Comparison of ENCODE assay signal across 8 cellular contexts in the genomic region with DNA sequence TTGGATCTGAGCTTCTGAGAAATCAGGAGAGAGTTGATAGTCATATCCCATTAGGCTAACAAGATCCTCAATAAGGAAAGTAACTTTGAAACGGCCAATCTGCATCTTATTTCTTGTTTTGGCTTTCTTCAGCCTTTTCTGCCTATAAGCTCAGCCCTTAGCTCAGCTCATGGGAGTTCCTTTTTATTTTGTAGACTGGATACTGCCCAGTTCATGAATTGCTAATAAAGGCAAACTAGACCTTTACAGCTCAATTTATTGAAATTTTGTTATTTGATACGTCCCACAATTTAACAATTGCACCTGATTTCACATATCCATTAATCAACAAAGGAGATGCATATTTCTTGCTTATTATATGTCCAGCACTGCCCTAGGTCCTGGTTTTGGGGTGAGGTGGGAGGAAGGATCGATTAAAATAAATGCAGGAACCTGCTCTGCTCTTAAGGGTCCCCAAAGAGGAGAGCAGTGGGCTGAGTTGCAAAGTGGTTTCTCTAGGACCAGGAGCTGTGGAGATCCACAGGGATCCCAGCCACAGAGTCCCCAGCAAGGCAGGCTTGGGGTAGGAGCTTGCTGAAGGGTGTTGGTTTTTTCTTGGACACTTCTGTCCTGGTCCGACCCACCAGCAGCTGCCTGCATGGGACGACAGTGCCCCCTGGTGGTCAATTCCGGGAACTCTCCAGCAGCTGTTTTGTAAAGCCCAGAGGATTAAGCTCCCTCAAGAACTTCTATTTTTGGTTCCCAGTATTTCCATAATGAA. TPM values are rescaled to one million over a fixed set of nuclear protein-coding genes. Genes with fewer than 3 reads are reported as not detected.
DNase-seq lines count a peak whose midpoint lies in the region; ATAC-seq and TF ChIP-seq lines count a peak whose summit lies in the region.

No MANE protein-coding gene starts in this region.

- H3K36me3 ChIP-seq in gastroesophageal sphincter (no peaks in the 10 kb centered on the region), osteoblast (ENCODE audit: insufficient read depth, low read length) (no peaks in the 10 kb centered on the region)

- H3K27ac ChIP-seq in gastroesophageal sphincter (peak overlapping the region; percentile 59 to 76 (median 71)), osteoblast (ENCODE audit: low read depth, low read length) (peak overlapping the region; percentile 47), temporal lobe (ENCODE audit: low read depth, low read length) (peak overlapping the region; percentile 92)

- H3K9me3 ChIP-seq in gastroesophageal sphincter (peaks cover 0 to 9% (median 0%) of the 10 kb centered on the region in 3 donors), osteoblast (ENCODE audit: low read depth, low read length) (peaks cover 5% of the 10 kb centered on the region)

- no peaks in the 10 kb centered on the region for H3K27me3 ChIP-seq in gastroesophageal sphincter
- no peaks in the 10 kb centered on the region for H3K27me3 ChIP-seq in osteoblast (ENCODE audit: insufficient read depth, low read length)

- TF ChIP-seq POLR2A in gastroesophageal sphincter (IDR thresholded peaks at IDR 0.05) = no peak

- H3K4me1 ChIP-seq in gastroesophageal sphincter (peaks cover 0 to 43% (median 24%) of the 10 kb centered on the region in 3 donors), osteoblast (ENCODE audit: insufficient read depth, low read length) (peaks cover 16% of the 10 kb centered on the region)

- peak; percentile 93 for DNase-seq in Ammon's horn (ENCODE audit: low spot score)
- DNase-seq in LNCaP clone FGC (ENCODE audit: low read depth) = peak; percentile 40
- peak; percentile 42 for DNase-seq in SHP77 treated with DMSO at 0.1 percent for 48 hours (lab: John Stamatoyannopoulos, UW)
- DNase-seq in activated effector memory CD4-positive, alpha-beta T cell treated with Interleukin-2 at 50 U/mL for 16 hours = peak; percentile 66
- DNase-seq in osteoblast (ENCODE audit: insufficient read length, low spot score, missing footprints) = peak; percentile 95

- TF ChIP-seq EP300 in gastroesophageal sphincter (IDR thresholded peaks at IDR 0.05) = no peak

- ATAC-seq in GM19324 (IDR thresholded peaks at IDR 0.05; ENCODE audit: low FRiP score, unreplicated experiment) (peak; percentile 47), gastroesophageal sphincter (peak; percentile 87)

- no peaks in the 10 kb centered on the region for H4K20me1 ChIP-seq in osteoblast (ENCODE audit: insufficient read depth, low read length)

- H3K4me2 ChIP-seq in osteoblast (ENCODE audit: insufficient read depth, low read length) = peak overlapping the region; percentile 71

- 40 to 88% methylated on average over 2 to 6 of the region's 6 CpGs for WGBS in gastroesophageal sphincter (ENCODE audit: low coverage in 1 of 2), 2 donors

- TF ChIP-seq CTCF in LNCaP clone FGC (IDR thresholded peaks at IDR 0.05; ENCODE audit: control insufficient read depth, extremely low read depth, insufficient read depth) (peak; percentile 90), gastroesophageal sphincter (IDR thresholded peaks at IDR 0.05) (peak in 3 of 4 experiments; percentile 98 to 99 (median 99)), osteoblast (IDR thresholded peaks at IDR 0.05; ENCODE audit: extremely low read depth, low read depth, low read length) (peak; percentile 98)

- no peaks in the 10 kb centered on the region for H3K79me2 ChIP-seq in osteoblast (ENCODE audit: insufficient read depth, low read length)

- H3K4me3 ChIP-seq in LNCaP clone FGC (ENCODE audit: low read depth, low read length) (no peak overlapping the region), gastroesophageal sphincter (no peak overlapping the region), osteoblast (ENCODE audit: insufficient read depth, low read length) (peak overlapping the region; percentile 53)

- H2AFZ ChIP-seq in osteoblast (ENCODE audit: low read length) = peak overlapping the region; percentile 63

RNA-seq across cellular contexts. Expression of a gene that starts 22.9 kb away (rescaled TPM):
- total RNA-seq in gastroesophageal sphincter (100 to 1,000 TPM in 1 of 4 donors, 10 to 100 TPM in 3; 42.8 to 113 (median 75.7) TPM), osteoblast (33.7 and 35.4 TPM in 2 replicates), temporal lobe (19.9 TPM)

RNA-seq across cellular contexts. Expression of a gene that starts 40.9 kb away (rescaled TPM):
- 1 to 10 TPM; 2.8 to 6.0 (median 3.4) TPM for total RNA-seq in gastroesophageal sphincter
- total RNA-seq in osteoblast = 6.5 and 7.1 TPM in 2 replicates
- 19.4 TPM for total RNA-seq in temporal lobe

Comparison
In these comparisons a context has a peak if more than half of its experiments do, and no peak if none do; other contexts are left out.
1. DNase-seq: peak in every context shown above with its lines; median percentile 95 in osteoblast; 93 in Ammon's horn; 66 in activated effector memory CD4-positive, alpha-beta T cell treated with Interleukin-2 at 50 U/mL for 16 hours; 42 in SHP77 treated with DMSO at 0.1 percent for 48 hours; 40 in LNCaP clone FGC.